8 cellular contexts compared by ENCODE assay signal in genomic region chr1:16600855-16601786, GRCh38. TPM values are rescaled to one million over a fixed set of nuclear protein-coding genes. Genes with fewer than 3 reads are reported as not detected.
DNase-seq lines count a peak whose midpoint lies in the region; ATAC-seq, FAIRE-seq and TF ChIP-seq lines count a peak whose summit lies in the region.
"Not testable (repeated sequence)": the region's sequence is repeated elsewhere in the genome, so short reads cannot be mapped to it uniquely, and the experiment has no call there.

No MANE protein-coding gene starts in this region.

- not testable (repeated sequence) for H2AFZ ChIP-seq in K562 (ENCODE audit: low read depth, low read length); hepatocyte

- not testable (repeated sequence) for TF ChIP-seq POLR2A in K562 (conservative IDR thresholded peaks at IDR 0.05); right lobe of liver (IDR thresholded peaks at IDR 0.05); transverse colon (IDR thresholded peaks at IDR 0.05)

- intact Hi-C loops in K562 (cut with micrococcal nuclease); right lobe of liver (cut with DNase I); transverse colon (cut with DNase I; ENCODE audit: low total_unique reads): not testable (repeated sequence)

- FAIRE-seq in K562 (lab: Jason Lieb, UNC): not testable (repeated sequence)

- H3K4me3 ChIP-seq in K562, hepatocyte, right lobe of liver, transverse colon: not testable (repeated sequence)

- H3K9me1 ChIP-seq in K562 (ENCODE audit: control insufficient read depth, insufficient read depth, low read length): not testable (repeated sequence)

- not testable (repeated sequence) for H3K9me3 ChIP-seq in K562 (replicated peaks; ENCODE audit: control insufficient read depth, insufficient read depth, low read depth, low read length); hepatocyte (ENCODE audit: low read depth); right lobe of liver; transverse colon

- CTCF ChIA-PET in K562 (lab: Yijun Ruan, JAX; ENCODE audit: low intra/inter-chr PET ratio): not testable (repeated sequence)

- peak; percentile 80 for ATAC-seq in K562
- ATAC-seq in esophagus mucosa: peak; percentile 44
- peak; percentile 38 to 78 (median 58) for ATAC-seq in right lobe of liver

- not testable (repeated sequence) for TF ChIP-seq EP300 in K562 (IDR thresholded peaks at IDR 0.05; ENCODE audit: low read length); transverse colon (IDR thresholded peaks at IDR 0.05; ENCODE audit: low read depth)

- BruUV-seq in K562 (replicated peaks; lab: Mats Ljungman, UMichigan): not testable (repeated sequence)

- WGBS in K562 (ENCODE audit: insufficient coverage, low coverage, missing lambda C conversion rate): 19% methylated on average over 3 of the region's 7 CpGs
- 78% methylated on average over 5 of the region's 7 CpGs for WGBS in hepatocyte (ENCODE audit: low lambda C conversion rate, missing lambda C conversion rate)
- 54% methylated on average over 3 of the region's 7 CpGs for WGBS in right lobe of liver (ENCODE audit: insufficient coverage, low coverage, low lambda C conversion rate, missing lambda C conversion rate)
- 19 to 43% methylated on average over 3 to 5 of the region's 7 CpGs for WGBS in transverse colon (ENCODE audit: low coverage in 1 of 2), 2 donors

- H3K79me2 ChIP-seq in K562 (ENCODE audit: control insufficient read depth, insufficient read depth, low read length); hepatocyte: not testable (repeated sequence)

- not testable (repeated sequence) for TF ChIP-seq CTCF in K562 (IDR thresholded peaks at IDR 0.05 in 2 of 3, conservative IDR thresholded peaks at IDR 0.05 in 1 of 3; ENCODE audit: insufficient read depth in 2 of 3, low read depth in 1 of 3, low read length in 3 of 3); hepatocyte (IDR thresholded peaks at IDR 0.05; ENCODE audit: poor library complexity); right lobe of liver (IDR thresholded peaks at IDR 0.05); transverse colon (IDR thresholded peaks at IDR 0.05)

- H3K36me3 ChIP-seq in K562 (ENCODE audit: control insufficient read depth, insufficient read depth, low read length); hepatocyte (replicated peaks; ENCODE audit: insufficient read depth, low read depth); transverse colon: not testable (repeated sequence)
- H3K36me3 ChIP-seq in right lobe of liver: peaks cover 0 to 12% (median 0%) of the 10 kb centered on the region in 4 donors

- H3K9me2 ChIP-seq in hepatocyte (replicated peaks; ENCODE audit: insufficient read depth): not testable (repeated sequence)

- not testable (repeated sequence) for H3K27ac ChIP-seq in K562 (ENCODE audit: extremely low read depth, low read depth, low read length); right lobe of liver
- H3K27ac ChIP-seq in hepatocyte: peak overlapping the region; percentile 44
- peak overlapping the region; percentile 31 to 84 (median 69) for H3K27ac ChIP-seq in transverse colon

- POLR2A ChIA-PET in K562 (lab: Yijun Ruan, JAX): interaction anchor here (0.7 to 4.7 kb wide), 7 partner anchors 8 to 520 kb away, joined by 3 to 23 read pairs (median 6); partner anchors contain the start of gene NBPF1

- TF ChIP-seq RAD21 in K562 (CRISPR knock-in tag; conservative IDR thresholded peaks at IDR 0.05 in 1 of 2, IDR thresholded peaks at IDR 0.05 in 1 of 2): not testable (repeated sequence)

- H3K9ac ChIP-seq in K562 (ENCODE audit: insufficient read depth in 1 of 2, low read depth in 2 of 2, low read length in 2 of 2): not testable (repeated sequence)

- H3K4me1 ChIP-seq in K562 (replicated peaks in 1 of 2; ENCODE audit: control insufficient read depth in 2 of 2, insufficient read depth in 2 of 2, low read length in 2 of 2); hepatocyte (ENCODE audit: insufficient read depth): not testable (repeated sequence)
- H3K4me1 ChIP-seq in right lobe of liver (peaks cover 0 to 15% (median 5%) of the 10 kb centered on the region in 4 donors), transverse colon (peaks cover 7 to 21% (median 13%) of the 10 kb centered on the region in 4 donors)

- in situ Hi-C loops in K562 (cut with MboI): loop anchor here (25.0 kb wide), 2 partner anchors 89 to 311 kb away; partner anchors contain the start of genes CROCC and RNU1-1
- in situ Hi-C loops in transverse colon (cut with MboI; ENCODE audit: low pct_ligation_motif_present in 1 of 4, low pct_unique_long_range_greater_than_20kb in 1 of 4, low sequenced_read_pairs in 3 of 4): not testable (repeated sequence)

- not testable (repeated sequence) for H3K27me3 ChIP-seq in K562 (ENCODE audit: control insufficient read depth in 2 of 2, insufficient read depth in 2 of 2, low read length in 2 of 2); hepatocyte; right lobe of liver; transverse colon

- H4K20me1 ChIP-seq in K562 (replicated peaks; ENCODE audit: control insufficient read depth, insufficient read depth, low read length); hepatocyte (ENCODE audit: insufficient read depth, poor library complexity, severe bottlenecking): not testable (repeated sequence)

- not testable (repeated sequence) for H3K4me2 ChIP-seq in K562 (ENCODE audit: insufficient read depth, low read length)
- H3K4me2 ChIP-seq in hepatocyte: peak overlapping the region; percentile 8

- peak; percentile 2 for DNase-seq in NAMALWA (ENCODE audit: low spot score)
- not testable (repeated sequence) for DNase-seq in K562 (ENCODE audit: extremely low read depth in 1 of 4, low spot score in 3 of 4); hepatocyte (ENCODE audit: low spot score); right lobe of liver; transverse colon
- peak; percentile 12 for DNase-seq in left kidney (ENCODE audit: low read depth, low spot score)
- DNase-seq in pons (ENCODE audit: low spot score): peak; percentile 14

TF ChIP-seq in K562, 482 proteins besides CTCF, POLR2A, EP300 and RAD21:
- TF ChIP-seq, protein P1, sequence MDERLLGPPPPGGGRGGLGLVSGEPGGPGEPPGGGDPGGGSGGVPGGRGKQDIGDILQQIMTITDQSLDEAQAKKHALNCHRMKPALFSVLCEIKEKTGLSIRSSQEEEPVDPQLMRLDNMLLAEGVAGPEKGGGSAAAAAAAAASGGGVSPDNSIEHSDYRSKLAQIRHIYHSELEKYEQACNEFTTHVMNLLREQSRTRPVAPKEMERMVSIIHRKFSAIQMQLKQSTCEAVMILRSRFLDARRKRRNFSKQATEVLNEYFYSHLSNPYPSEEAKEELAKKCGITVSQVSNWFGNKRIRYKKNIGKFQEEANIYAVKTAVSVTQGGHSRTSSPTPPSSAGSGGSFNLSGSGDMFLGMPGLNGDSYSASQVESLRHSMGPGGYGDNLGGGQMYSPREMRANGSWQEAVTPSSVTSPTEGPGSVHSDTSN (CRISPR knock-in tag; IDR thresholded peaks at IDR 0.05; ENCODE audit: low read depth): not testable (repeated sequence)
- TF ChIP-seq, protein P1 (tag; conservative IDR thresholded peaks at IDR 0.05; ENCODE audit: low read depth): peak; percentile 51; the same call in 1 of the 2 replicates
- TF ChIP-seq MEIS2 (IDR thresholded peaks at IDR 0.05; ENCODE audit: partially characterized antibody) (peak; percentile 23), SMAD4 (CRISPR knock-in tag; conservative IDR thresholded peaks at IDR 0.05) (0 out of 2 replicates have a peak, but pooled peaks have one; percentile 30)

RNA-seq across cellular contexts. Expression of gene NBPF1, which starts 12.2 kb away (rescaled TPM):
- total RNA-seq in K562 (2011; cell fraction: chromatin; rRNA removed; ENCODE audit: low replicate concordance): 56.6 and 102 TPM in 2 replicates
- total RNA-seq in K562 (2011; cell fraction: nucleolus; rRNA removed): 36.9 and 44.1 TPM in 2 replicates
- 89.4 and 146 TPM in 2 replicates for total RNA-seq in K562 (2011; cell fraction: nucleoplasm; rRNA removed)
- 15.1 and 19.0 TPM in 2 replicates for total RNA-seq in K562 (2014; rRNA removed)
- 20.3 and 21.2 TPM in 2 replicates for total RNA-seq in K562 (2014; rRNA removed; fragmentation: Illumina TruSeq; extraction: Trizol)
- 39.1 and 42.6 TPM in 2 replicates for total RNA-seq in K562 (2015; rRNA removed; fragmentation: Illumina TruSeq; extraction: Trizol)
- total RNA-seq in K562 (2021): 31.4 and 33.6 TPM in 2 replicates
- 36.5 and 41.3 TPM in 2 replicates for polyA plus RNA-seq in K562 (2011; rRNA removed)
- 15.1 and 32.8 TPM in 2 replicates for polyA plus RNA-seq in K562 (2011; cell fraction: cytosol; rRNA removed)
- polyA plus RNA-seq in K562 (2011; cell fraction: nucleus; rRNA removed): 56.8 and 69.1 TPM in 2 replicates
- 32.4 and 33.6 TPM in 2 replicates for polyA plus RNA-seq in K562 (2012)
- polyA plus RNA-seq in K562 (2014; fragmentation: Illumina TruSeq; extraction: Trizol): 27.6 and 35.0 TPM in 2 replicates
- 1 to 10 TPM; 5.2 to 7.9 TPM for polyA plus RNA-seq in K562 (2014; fragmentation: Nextera tagmentation; extraction: Ambion mirVana)
- polyA plus RNA-seq in K562 (2014; rRNA removed): 24.1 and 30.7 TPM in 2 replicates
- polyA minus RNA-seq in K562 (2011; rRNA and poly(A)+ RNA removed): 28.5 and 39.5 TPM in 2 replicates
- 10.4 and 15.7 TPM in 2 replicates for polyA minus RNA-seq in K562 (2011; cell fraction: cytosol; rRNA and poly(A)+ RNA removed)
- polyA minus RNA-seq in K562 (2011; cell fraction: nucleus; rRNA and poly(A)+ RNA removed): 39.3 and 69.2 TPM in 2 replicates
- 24.7 TPM for total RNA-seq in esophagus mucosa
- total RNA-seq in hepatocyte: 36.4 and 57.1 TPM in 2 replicates
- polyA plus RNA-seq in hepatocyte: 31.7 and 32.1 TPM in 2 replicates
- total RNA-seq in right lobe of liver: 10 to 100 TPM; 22.7 to 30.7 (median 24.1) TPM
- total RNA-seq in transverse colon: 100 to 1,000 TPM in 3 of 4 donors, 10 to 100 TPM in 1; 70.1 to 178 (median 148) TPM
